ENCODE assay signal across 23 cellular contexts in the genomic region with DNA sequence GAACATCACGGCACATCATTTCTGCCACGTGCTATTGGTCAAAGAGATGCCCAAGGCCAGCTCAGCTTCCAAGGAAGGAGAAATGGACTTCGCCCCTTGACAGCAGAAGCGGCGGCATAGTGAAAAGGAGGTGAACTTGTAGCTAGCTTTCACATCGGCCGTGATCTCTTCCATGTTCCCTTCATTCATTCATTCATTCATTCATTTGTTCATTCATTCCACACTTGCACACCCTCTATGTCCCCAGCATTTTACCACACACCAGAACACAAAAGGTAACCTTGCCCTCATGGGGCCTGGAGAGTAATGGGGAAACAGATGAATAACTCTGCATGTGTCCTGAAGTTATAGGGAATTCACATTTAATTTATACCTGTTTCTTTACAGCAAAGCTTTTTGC. TPM values are rescaled to one million over a fixed set of nuclear protein-coding genes. Genes with fewer than 3 reads are reported as not detected.
DNase-seq lines count a peak whose midpoint lies in the region; ATAC-seq and TF ChIP-seq lines count a peak whose summit lies in the region.
"Had no signal": no experiment of that assay in that cellular context is flagged by ENCODE, and none has a peak within 500 bp of the region (broad histone marks: within the 10 kb centered on the region; RNA-seq: fewer than 3 reads in every experiment).

No MANE protein-coding gene starts in this region.

- H3K36me3 Mint-ChIP-seq in activated CD4-positive, alpha-beta T cell treated with anti-CD3 and anti-CD28 coated beads, Interleukin-2, amount 10 ng/mL, durations not matched to agents 24 days and 14 days (ENCODE audit: low read depth), result peaks cover 16% of the 10 kb centered on the region
- H3K36me3 Mint-ChIP-seq in CD4-positive, alpha-beta T cell (ENCODE audit: low read depth), result peaks cover 38% of the 10 kb centered on the region
- peaks cover 2% of the 10 kb centered on the region for H3K36me3 Mint-ChIP-seq in activated naive CD8-positive, alpha-beta T cell treated with anti-CD3 and anti-CD28 coated beads, Interleukin-2, amount 50 U/mL, for 24 hours (ENCODE audit: low read depth)
- H3K36me3 Mint-ChIP-seq in naive thymus-derived CD8-positive, alpha-beta T cell, result peaks cover 7 to 13% (median 8%) of the 10 kb centered on the region in 3 donors

- TF ChIP-seq CTCF in CD4-positive, alpha-beta T cell (IDR thresholded peaks at IDR 0.05), result no peak

- no peak for DNase-seq in activated CD4-positive, alpha-beta T cell treated with anti-CD3 and anti-CD28 coated beads, Interleukin-2, amount 10 ng/mL, durations not matched to agents 24 days and 14 days
- DNase-seq in activated CD4-positive, alpha-beta T cell treated with anti-CD3 and anti-CD28 coated beads, Interleukin-2, amount 50 U/mL, for 1 hour, result no peak
- DNase-seq in CD4-positive, alpha-beta T cell, result no peak
- DNase-seq in activated naive CD8-positive, alpha-beta T cell treated with anti-CD3 and anti-CD28 coated beads, Interleukin-2, amount 50 U/mL, for 24 hours, result no peak
- no peak for DNase-seq in naive thymus-derived CD8-positive, alpha-beta T cell
- DNase-seq in NAMALWA (ENCODE audit: low spot score), result no peak
- no peak for DNase-seq in kidney tubule cell (ENCODE audit: low spot score)
- DNase-seq in AG08395 (ENCODE audit: low spot score), result no peak
- DNase-seq: activated naive CD4-positive, alpha-beta T cell; aorta; caudate nucleus; EL; NCI-H1105 treated with DMSO at 0.1 percent for 48 hours; NCI-H2029 treated with DMSO at 0.1 percent for 48 hours; NCI-H226; RPMI8226; stimulated activated CD4-positive, alpha-beta T cell treated with anti-CD3 and anti-CD28 coated beads, Interleukin-1b, Interleukin-23, amount 100 ng/mL, for 48 hours had no signal

- no peaks in the 10 kb centered on the region for H3K9me3 Mint-ChIP-seq in activated CD4-positive, alpha-beta T cell treated with anti-CD3 and anti-CD28 coated beads, Interleukin-2, amount 10 ng/mL, durations not matched to agents 24 days and 14 days
- H3K9me3 Mint-ChIP-seq in CD4-positive, alpha-beta T cell, result no peaks in the 10 kb centered on the region
- no peaks in the 10 kb centered on the region for H3K9me3 Mint-ChIP-seq in activated naive CD8-positive, alpha-beta T cell treated with anti-CD3 and anti-CD28 coated beads, Interleukin-2, amount 50 U/mL, for 24 hours
- H3K9me3 Mint-ChIP-seq in naive thymus-derived CD8-positive, alpha-beta T cell, result no peaks in the 10 kb centered on the region

- CTCF ChIA-PET in CD4-positive, alpha-beta T cell (lab: Charles Lee), result interaction anchor here (1.3 kb wide), 1 partner anchor 35 kb away, joined by 4 read pairs; no protein-coding TSS in a partner anchor

- POLR2A ChIA-PET in CD4-positive, alpha-beta T cell (lab: Charles Lee), result interaction anchor here (1.2 to 7.0 kb wide), 7 partner anchors 10 to 204 kb away, joined by 4 to 82 read pairs (median 19); partner anchors contain the start of gene RAC2
- POLR2A ChIA-PET in naive thymus-derived CD8-positive, alpha-beta T cell (lab: Charles Lee), result interaction anchor here (0.7 to 12.0 kb wide), 8 partner anchors 10 to 205 kb away, joined by 3 to 141 read pairs (median 4); partner anchors contain the start of genes MFNG and RAC2

- H3K4me3 Mint-ChIP-seq in activated CD4-positive, alpha-beta T cell treated with anti-CD3 and anti-CD28 coated beads, Interleukin-2, amount 10 ng/mL, durations not matched to agents 24 days and 14 days, result no peak overlapping the region
- peak overlapping the region; percentile 97 for H3K4me3 Mint-ChIP-seq in CD4-positive, alpha-beta T cell
- H3K4me3 Mint-ChIP-seq in activated naive CD8-positive, alpha-beta T cell treated with anti-CD3 and anti-CD28 coated beads, Interleukin-2, amount 50 U/mL, for 24 hours, result no peak overlapping the region
- peak overlapping the region in 6 of 10 donors; percentile 32 to 99 (median 96) for H3K4me3 Mint-ChIP-seq in naive thymus-derived CD8-positive, alpha-beta T cell

- intact Hi-C loops in activated CD4-positive, alpha-beta T cell treated with anti-CD3 and anti-CD28 coated beads, Interleukin-2, amount 10 ng/mL, durations not matched to agents 24 days and 14 days (cut with micrococcal nuclease), result no loop called here
- intact Hi-C loops in CD4-positive, alpha-beta T cell (cut with DNase I, micrococcal nuclease), result no loop called here

- peaks cover 56% of the 10 kb centered on the region for H3K4me1 Mint-ChIP-seq in activated CD4-positive, alpha-beta T cell treated with anti-CD3 and anti-CD28 coated beads, Interleukin-2, amount 10 ng/mL, durations not matched to agents 24 days and 14 days
- peaks cover 50% of the 10 kb centered on the region for H3K4me1 Mint-ChIP-seq in CD4-positive, alpha-beta T cell (ENCODE audit: low read depth)
- peaks cover 81% of the 10 kb centered on the region for H3K4me1 Mint-ChIP-seq in activated naive CD8-positive, alpha-beta T cell treated with anti-CD3 and anti-CD28 coated beads, Interleukin-2, amount 50 U/mL, for 24 hours
- peaks cover 29 to 81% (median 51%) of the 10 kb centered on the region in 4 donors for H3K4me1 Mint-ChIP-seq in naive thymus-derived CD8-positive, alpha-beta T cell

- no peak overlapping the region for H3K27ac ChIP-seq in CD4-positive, alpha-beta T cell (ENCODE audit: low read depth, low read length)
- H3K27ac ChIP-seq: epithelial cell of prostate, VCaP had no signal

- H3K27ac Mint-ChIP-seq in activated CD4-positive, alpha-beta T cell treated with anti-CD3 and anti-CD28 coated beads, Interleukin-2, amount 10 ng/mL, durations not matched to agents 24 days and 14 days, result peak overlapping the region; percentile 99
- peak overlapping the region; percentile 96 for H3K27ac Mint-ChIP-seq in CD4-positive, alpha-beta T cell
- H3K27ac Mint-ChIP-seq in activated naive CD8-positive, alpha-beta T cell treated with anti-CD3 and anti-CD28 coated beads, Interleukin-2, amount 50 U/mL, for 24 hours, result peak overlapping the region; percentile 98
- H3K27ac Mint-ChIP-seq in naive thymus-derived CD8-positive, alpha-beta T cell, result peak overlapping the region in 9 of 10 donors; percentile 93 to 100 (median 98)

- no peak for ATAC-seq in CD4-positive, alpha-beta T cell (ENCODE audit: poor library complexity)
- no peak for ATAC-seq in activated naive CD8-positive, alpha-beta T cell treated with anti-CD3 and anti-CD28 coated beads, Interleukin-2, amount 50 U/mL, for 24 hours
- no peak for ATAC-seq in naive thymus-derived CD8-positive, alpha-beta T cell
- ATAC-seq: heart left ventricle had no signal

- H3K27me3 ChIP-seq in CD4-positive, alpha-beta T cell (ENCODE audit: control insufficient read depth, insufficient read depth, low read length), result no peaks in the 10 kb centered on the region

- H3K9me3 ChIP-seq in CD4-positive, alpha-beta T cell (ENCODE audit: control insufficient read depth, low read length), result no peaks in the 10 kb centered on the region
- H3K9me3 ChIP-seq: heart left ventricle, suprapubic skin had no signal

- no peaks in the 10 kb centered on the region for H3K27me3 Mint-ChIP-seq in activated CD4-positive, alpha-beta T cell treated with anti-CD3 and anti-CD28 coated beads, Interleukin-2, amount 10 ng/mL, durations not matched to agents 24 days and 14 days
- no peaks in the 10 kb centered on the region for H3K27me3 Mint-ChIP-seq in CD4-positive, alpha-beta T cell
- peaks cover 3% of the 10 kb centered on the region for H3K27me3 Mint-ChIP-seq in activated naive CD8-positive, alpha-beta T cell treated with anti-CD3 and anti-CD28 coated beads, Interleukin-2, amount 50 U/mL, for 24 hours
- no peaks in the 10 kb centered on the region for H3K27me3 Mint-ChIP-seq in naive thymus-derived CD8-positive, alpha-beta T cell

RNA-seq across cellular contexts. Expression of gene CYTH4, which starts 1.1 kb away (rescaled TPM):
- total RNA-seq in activated CD4-positive, alpha-beta T cell treated with anti-CD3 and anti-CD28 coated beads, Interleukin-2, amount 10 ng/mL, durations not matched to agents 24 days and 14 days, result 43.5 and 44.9 TPM in 2 replicates
- 100 to 1,000 TPM; 134 to 138 TPM for total RNA-seq in CD4-positive, alpha-beta T cell
- 100 to 1,000 TPM; 177 to 193 TPM for total RNA-seq in naive thymus-derived CD8-positive, alpha-beta T cell
- 10 to 100 TPM; 48.9 to 60.8 (median 54.6) TPM for polyA plus RNA-seq in naive thymus-derived CD8-positive, alpha-beta T cell
- total RNA-seq: lung microvascular endothelial cell had no signal

RNA-seq across cellular contexts. Expression of gene RAC2, which starts 37.1 kb away (rescaled TPM):
- total RNA-seq in activated CD4-positive, alpha-beta T cell treated with anti-CD3 and anti-CD28 coated beads, Interleukin-2, amount 10 ng/mL, durations not matched to agents 24 days and 14 days, result 519 and 540 TPM in 2 replicates
- total RNA-seq in CD4-positive, alpha-beta T cell, result 100 to 1,000 TPM; 174 to 180 TPM
- 100 to 1,000 TPM; 295 to 297 TPM for total RNA-seq in naive thymus-derived CD8-positive, alpha-beta T cell
- 1,000 to 10,000 TPM in 2 of 3 donors, 100 to 1,000 TPM in 1; 740 to 1,115 (median 1,110) TPM for polyA plus RNA-seq in naive thymus-derived CD8-positive, alpha-beta T cell
- total RNA-seq: SK-MEL-5 had no signal

Comparison
In these comparisons a context has a peak if more than half of its experiments do, and no peak if none do; other contexts are left out.
1. H3K4me3 Mint-ChIP-seq: peak in CD4-positive, alpha-beta T cell (single experiment) and naive thymus-derived CD8-positive, alpha-beta T cell (6 of 10); none in activated CD4-positive, alpha-beta T cell treated with anti-CD3 and anti-CD28 coated beads, Interleukin-2, amount 10 ng/mL, durations not matched to agents 24 days and 14 days (single experiment) and activated naive CD8-positive, alpha-beta T cell treated with anti-CD3 and anti-CD28 coated beads, Interleukin-2, amount 50 U/mL, for 24 hours (single experiment).
2. Peak in every context shown above with its lines, with median percentiles within 50 percentile points of each other: H3K27ac Mint-ChIP-seq.